In genomic region chr12:49560695-49561094, GRCh38 we compare ENCODE assay signal across 20 cellular contexts. TPM values are rescaled to one million over a fixed set of nuclear protein-coding genes. Genes with fewer than 3 reads are reported as not detected.
DNase-seq lines count a peak whose midpoint lies in the region; ATAC-seq and TF ChIP-seq lines count a peak whose summit lies in the region.
"Had no signal": no experiment of that assay in that cellular context is flagged by ENCODE, and none has a peak within 500 bp of the region (broad histone marks: within the 10 kb centered on the region; RNA-seq: fewer than 3 reads in every experiment).

No MANE protein-coding gene starts in this region.

- no peak for TF ChIP-seq CTCF in liver (IDR thresholded peaks at IDR 0.05; ENCODE audit: low read depth, low read length, missing input control)
- no peak for TF ChIP-seq CTCF in right lobe of liver (IDR thresholded peaks at IDR 0.05)
- no peak for TF ChIP-seq CTCF in osteoblast (IDR thresholded peaks at IDR 0.05; ENCODE audit: extremely low read depth, low read depth, low read length)

- no peak overlapping the region for H3K4me2 ChIP-seq in osteoblast (ENCODE audit: insufficient read depth, low read length)
- H3K4me2 ChIP-seq: KMS-11 had no signal

- H3K27me3 ChIP-seq in liver (ENCODE audit: control insufficient read depth in 4 of 4, insufficient read depth in 4 of 4, low read length in 3 of 4): no peaks in the 10 kb centered on the region
- H3K27me3 ChIP-seq in right lobe of liver: no peaks in the 10 kb centered on the region
- H3K27me3 ChIP-seq in osteoblast (ENCODE audit: insufficient read depth, low read length): no peaks in the 10 kb centered on the region

- H3K4me3 ChIP-seq in liver (ENCODE audit: low read depth in 1 of 3, low read length in 3 of 3) (no peak overlapping the region), right lobe of liver (no peak overlapping the region), osteoblast (ENCODE audit: insufficient read depth, low read length) (no peak overlapping the region)

- H3K9me3 Mint-ChIP-seq in activated naive CD8-positive, alpha-beta T cell (ENCODE audit: low read depth): no peaks in the 10 kb centered on the region
- H3K9me3 Mint-ChIP-seq: CD8-positive, alpha-beta memory T cell; H9 had no signal

- TF ChIP-seq POLR2A in right lobe of liver (IDR thresholded peaks at IDR 0.05): no peak

- peaks cover 31% of the 10 kb centered on the region for H3K4me1 Mint-ChIP-seq in activated naive CD8-positive, alpha-beta T cell (ENCODE audit: low read depth)
- H3K4me1 Mint-ChIP-seq: H9 had no signal

- H3K9me3 ChIP-seq in liver (ENCODE audit: control insufficient read depth in 4 of 4, low read length in 3 of 4) (no peaks in the 10 kb centered on the region), right lobe of liver (no peaks in the 10 kb centered on the region), osteoblast (ENCODE audit: low read depth, low read length) (no peaks in the 10 kb centered on the region)

- intact Hi-C loops in right lobe of liver (cut with DNase I): no loop called here

- H3K36me3 ChIP-seq in liver (ENCODE audit: control insufficient read depth in 4 of 4, insufficient read depth in 3 of 4, low read depth in 1 of 4, low read length in 3 of 4) (peaks cover 23 to 72% (median 50%) of the 10 kb centered on the region in 4 donors), right lobe of liver (peaks cover 0 to 73% (median 36%) of the 10 kb centered on the region in 4 donors), osteoblast (ENCODE audit: insufficient read depth, low read length) (peaks cover 62% of the 10 kb centered on the region)

- no peaks in the 10 kb centered on the region for H3K27me3 Mint-ChIP-seq in activated naive CD8-positive, alpha-beta T cell
- H3K27me3 Mint-ChIP-seq: CD8-positive, alpha-beta memory T cell had no signal

- no peaks in the 10 kb centered on the region for H4K20me1 ChIP-seq in osteoblast (ENCODE audit: insufficient read depth, low read length)

- DNase-seq in right lobe of liver (no peak), osteoblast (ENCODE audit: insufficient read length, low spot score, missing footprints) (peak; percentile 35), medulla oblongata (ENCODE audit: extremely low spot score) (no peak), cerebellar cortex (ENCODE audit: low spot score) (no peak), HK-2 (ENCODE audit: unreplicated experiment) (no peak)
- DNase-seq: ACHN; C1 segment of cervical spinal cord; CD8-positive, alpha-beta memory T cell; DMS79 treated with DMSO at 0.1 percent for 48 hours; H9; NCI-H1436; NCI-H1930; NCI-H345; NCI-H524 treated with DMSO at 0.1 percent for 48 hours; PC-3; RPMI8226; SHP77 treated with DMSO at 0.1 percent for 48 hours had no signal

- no peak overlapping the region for H3K4me3 Mint-ChIP-seq in activated naive CD8-positive, alpha-beta T cell
- H3K4me3 Mint-ChIP-seq: CD8-positive, alpha-beta memory T cell; H9 had no signal

- H3K4me1 ChIP-seq in liver (ENCODE audit: control insufficient read depth in 4 of 4, insufficient read depth in 4 of 4, low read length in 3 of 4) (peaks cover 0 to 20% (median 9%) of the 10 kb centered on the region in 4 donors), right lobe of liver (no peaks in the 10 kb centered on the region), osteoblast (ENCODE audit: insufficient read depth, low read length) (no peaks in the 10 kb centered on the region)

- H3K27ac ChIP-seq in liver (ENCODE audit: low read depth in 1 of 2, low read length in 2 of 2) (no peak overlapping the region), right lobe of liver (no peak overlapping the region), osteoblast (ENCODE audit: low read depth, low read length) (no peak overlapping the region)
- H3K27ac ChIP-seq: KMS-11 had no signal

- peaks cover 2% of the 10 kb centered on the region for H3K79me2 ChIP-seq in osteoblast (ENCODE audit: insufficient read depth, low read length)

- peak overlapping the region; percentile 69 for H3K27ac Mint-ChIP-seq in activated naive CD8-positive, alpha-beta T cell
- H3K27ac Mint-ChIP-seq: H9 had no signal

- ATAC-seq in right lobe of liver: no peak
- ATAC-seq: PC-3 had no signal

- H3K9ac ChIP-seq in liver (ENCODE audit: low read depth in 1 of 2, low read length in 2 of 2): no peak overlapping the region
- H3K9ac ChIP-seq: KMS-11 had no signal

- TF ChIP-seq RAD21 in liver (IDR thresholded peaks at IDR 0.05): no peak

- WGBS in liver: 87% methylated on average over 7 of the region's 7 CpGs
- WGBS in right lobe of liver (ENCODE audit: insufficient coverage, low coverage, low lambda C conversion rate, missing lambda C conversion rate): 67% methylated on average over 4 of the region's 7 CpGs

- peaks cover 4% of the 10 kb centered on the region for H3K36me3 Mint-ChIP-seq in activated naive CD8-positive, alpha-beta T cell

- no peak overlapping the region for H2AFZ ChIP-seq in osteoblast (ENCODE audit: low read length)

TF ChIP-seq in liver, 16 proteins besides CTCF, POLR2A, EP300 and RAD21:
- TF ChIP-seq NR2F2 (IDR thresholded peaks at IDR 0.05) (peak; percentile 60), SP1 (IDR thresholded peaks at IDR 0.05) (no peak)

RNA-seq across cellular contexts. Expression of gene MCRS1, which starts 7.2 kb away (rescaled TPM):
- total RNA-seq in liver (10 to 100 TPM; 24.8 to 33.1 TPM), right lobe of liver (10 to 100 TPM; 16.0 to 23.0 (median 20.4) TPM), osteoblast (51.0 and 56.5 TPM in 2 replicates)
- 10 to 100 TPM; 20.0 to 27.4 TPM for polyA plus RNA-seq in liver

RNA-seq across cellular contexts. Expression of gene KCNH3, which starts 21.9 kb away (rescaled TPM):
- total RNA-seq in liver (under 1 TPM in 1 of 2 donors, not detected in 1; 0.19 TPM), right lobe of liver (under 1 TPM in 3 of 6 experiments, not detected in 3; 0.09 to 0.25 (median 0.16) TPM), osteoblast (not detected in 2 replicates)
- polyA plus RNA-seq in liver: under 1 TPM; 0.07 to 0.24 TPM

RNA-seq across cellular contexts. Expression of gene FAM186B, which starts 44.7 kb away (rescaled TPM):
- total RNA-seq in liver (under 1 TPM; 0.19 to 0.84 TPM), right lobe of liver (1 to 10 TPM in 1 of 6 experiments, under 1 TPM in 5; 0.24 to 1.4 (median 0.71) TPM), osteoblast (0.59 and 0.72 TPM in 2 replicates)
- polyA plus RNA-seq in liver: under 1 TPM; 0.33 to 0.51 TPM
- polyA plus RNA-seq: CD8-positive, alpha-beta memory T cell had no signal
